ENCODE assay signal across 7 cellular contexts in genomic region chrX:98459669-98460068, GRCh38.
"Had no signal": no experiment of that assay in that cellular context is flagged by ENCODE, and none has a peak within 500 bp of the region (broad histone marks: within the 10 kb centered on the region; RNA-seq: fewer than 3 reads in every experiment).

No MANE protein-coding gene starts in this region.

- H3K27ac ChIP-seq: HL-60, KMS-11 had no signal

- ATAC-seq: GM23338, HepG2 had no signal

- H3K4me3 ChIP-seq: GM23338 had no signal

- DNase-seq: H9, HCEC 1CT, KBM-7 had no signal
